ENCODE assay signal across 21 cellular contexts in genomic region chr5:57581772-57582171, GRCh38.
"Had no signal": no experiment of that assay in that cellular context is flagged by ENCODE, and none has a peak within 500 bp of the region (broad histone marks: within the 10 kb centered on the region; RNA-seq: fewer than 3 reads in every experiment).

No MANE protein-coding gene starts in this region.

- H3K4me1 ChIP-seq: ascending aorta, esophagus muscularis mucosa, gastrocnemius medialis, parathyroid adenoma, spleen had no signal

- DNase-seq: activated B cell treated with CpG ODN at 0.5 μM for 24 hours; activated CD8-positive, alpha-beta T cell treated with anti-CD3 and anti-CD28 coated beads, Interleukin-2, amount 10 ng/mL, durations not matched to agents 7 days and 5 days; activated effector memory CD4-positive, alpha-beta T cell treated with Interleukin-2 at 50 U/mL for 16 hours; activated naive CD4-positive, alpha-beta T cell treated with anti-CD3 and anti-CD28 coated beads for 36 hours; activated naive CD8-positive, alpha-beta T cell treated with anti-CD3 and anti-CD28 coated beads for 36 hours; activated T-cell treated with anti-CD3 and anti-CD28 coated beads for 4 hours; dermis blood vessel endothelial cell; effector CD4-positive, alpha-beta T cell; gastrocnemius medialis; glutamatergic neuron; left ventricle myocardium superior; naive thymus-derived CD4-positive, alpha-beta T cell; nucleus accumbens; spleen; stimulated activated naive CD4-positive, alpha-beta T cell treated with Interleukin-2 at 50 U/mL for 16 hours; T-helper 1 cell had no signal

- H3K9me3 ChIP-seq: ascending aorta, gastrocnemius medialis, thoracic aorta had no signal

- H2AFZ ChIP-seq: parathyroid adenoma had no signal

- H3K27me3 ChIP-seq: ascending aorta, esophagus muscularis mucosa, gastrocnemius medialis, right atrium auricular region, spleen had no signal

- H3K4me3 ChIP-seq: ascending aorta, esophagus muscularis mucosa, gastrocnemius medialis, right atrium auricular region, spleen, thoracic aorta had no signal

- ATAC-seq: activated CD8-positive, alpha-beta T cell treated with anti-CD3 and anti-CD28 coated beads, Interleukin-2, amount 10 ng/mL, durations not matched to agents 7 days and 5 days; gastrocnemius medialis; naive thymus-derived CD4-positive, alpha-beta T cell had no signal

- H3K27ac ChIP-seq: ascending aorta, esophagus muscularis mucosa, gastrocnemius medialis, parathyroid adenoma, right atrium auricular region, spleen, thoracic aorta had no signal

- H3K36me3 ChIP-seq: ascending aorta, esophagus muscularis mucosa, gastrocnemius medialis, right atrium auricular region, spleen, thoracic aorta had no signal

- H3K9ac ChIP-seq: parathyroid adenoma had no signal
